Comparison of ENCODE assay signal across 1 cellular context in genomic region chr4:123339507-123340380, GRCh38.
TF ChIP-seq lines count a peak whose summit lies in the region.

No MANE protein-coding gene starts in this region.

TF ChIP-seq in HCT116, 20 proteins besides CTCF, POLR2A, EP300 and RAD21 (continued from another document):
- TF ChIP-seq REST (IDR thresholded peaks at IDR 0.05; ENCODE audit: low read depth) (no peak), YY1 (IDR thresholded peaks at IDR 0.05; ENCODE audit: extremely low read depth, insufficient replicate concordance, low read depth, low read length) (no peak), SRF (IDR thresholded peaks at IDR 0.05; ENCODE audit: low read depth) (no peak), MAX (IDR thresholded peaks at IDR 0.05) (no peak), ZBTB33 (IDR thresholded peaks at IDR 0.05; ENCODE audit: extremely low read depth, insufficient replicate concordance, low read length) (no peak), ZNF274 (IDR thresholded peaks at IDR 0.05; ENCODE audit: low read depth, low read length) (no peak), EZH2 (IDR thresholded peaks at IDR 0.05) (no peak), ATF3 (IDR thresholded peaks at IDR 0.05) (no peak), SIN3A (IDR thresholded peaks at IDR 0.05; ENCODE audit: low read depth) (no peak), CBX3 (IDR thresholded peaks at IDR 0.05; ENCODE audit: low read depth) (no peak), TCF7L2 (IDR thresholded peaks at IDR 0.05; ENCODE audit: borderline replicate concordance, extremely low read depth, insufficient read depth, insufficient read length) (no peak), FOSL1 (IDR thresholded peaks at IDR 0.05; ENCODE audit: low read depth) (no peak)
TF ChIP-seq in HCT116: peak in this region for 0.
